In genomic region chr13:48401480-48401879, GRCh38 we compare ENCODE assay signal across 12 cellular contexts. TPM values are rescaled to one million over a fixed set of nuclear protein-coding genes. Genes with fewer than 3 reads are reported as not detected.
A peak's percentile ranks its signal among the peaks of the same experiment; 100 is the strongest.
DNase-seq lines count a peak whose midpoint lies in the region; ATAC-seq, FAIRE-seq and TF ChIP-seq lines count a peak whose summit lies in the region.
"Had no signal": no experiment of that assay in that cellular context is flagged by ENCODE, and none has a peak within 500 bp of the region (broad histone marks: within the 10 kb centered on the region; RNA-seq: fewer than 3 reads in every experiment).

No MANE protein-coding gene starts in this region.

- peak overlapping the region in 1 of 4 donors; percentile 7 for H3K27ac ChIP-seq in pancreas
- H3K27ac ChIP-seq: VCaP had no signal

- peak; percentile 20 for FAIRE-seq in pancreas (lab: Jason Lieb, UNC)
- FAIRE-seq in GM12891 (lab: Jason Lieb, UNC): no peak

- no peak for TF ChIP-seq CTCF in CD14-positive monocyte (IDR thresholded peaks at IDR 0.05)
- no peak for TF ChIP-seq CTCF in chondrocyte (IDR thresholded peaks at IDR 0.05)
- no peak for TF ChIP-seq CTCF in pancreas (IDR thresholded peaks at IDR 0.05)

- H3K27me3 Mint-ChIP-seq in CD14-positive monocyte (ENCODE audit: low read depth in 3 of 3): no peaks in the 10 kb centered on the region
- H3K27me3 Mint-ChIP-seq in chondrocyte (ENCODE audit: low read depth): no peaks in the 10 kb centered on the region

- WGBS in pancreas, 2 donors: 62 to 70% methylated on average over 2 of the region's 2 CpGs

- peaks cover 0 to 36% (median 33%) of the 10 kb centered on the region in 3 donors for H3K4me1 ChIP-seq in pancreas

- no peaks in the 10 kb centered on the region for H3K9me3 ChIP-seq in pancreas

- H3K36me3 Mint-ChIP-seq in CD14-positive monocyte (peaks cover 23 to 28% of the 10 kb centered on the region in 2 donors), chondrocyte (ENCODE audit: low read depth) (peaks cover 5% of the 10 kb centered on the region)

- H3K9me3 Mint-ChIP-seq in CD14-positive monocyte: peaks cover 0 to 2% (median 0%) of the 10 kb centered on the region in 7 donors
- H3K9me3 Mint-ChIP-seq in chondrocyte (ENCODE audit: low read depth): peaks cover 3% of the 10 kb centered on the region

- intact Hi-C loops in CD14-positive monocyte (cut with micrococcal nuclease): loop anchor here (5.0 to 10.0 kb wide), 3 partner anchors 103 to 176 kb away; no protein-coding TSS in a partner anchor
- intact Hi-C loops in pancreas (cut with DNase I): no loop called here

- peaks cover 48% of the 10 kb centered on the region for H3K4me1 Mint-ChIP-seq in CD14-positive monocyte
- H3K4me1 Mint-ChIP-seq in chondrocyte (ENCODE audit: low read depth): peaks cover 72% of the 10 kb centered on the region

- TF ChIP-seq POLR2A in GM12891 (IDR thresholded peaks at IDR 0.05; ENCODE audit: low read depth, low read length): no peak

- H3K4me3 ChIP-seq in pancreas: no peak overlapping the region

- no peaks in the 10 kb centered on the region for H3K36me3 ChIP-seq in pancreas

- H3K27ac Mint-ChIP-seq in CD14-positive monocyte (peak overlapping the region in 6 of 7 donors; percentile 20 to 70 (median 52)), chondrocyte (ENCODE audit: unreplicated experiment) (peak overlapping the region; percentile 59)

- H3K27me3 ChIP-seq in pancreas: no peaks in the 10 kb centered on the region

- H3K4me3 Mint-ChIP-seq in CD14-positive monocyte (no peak overlapping the region), chondrocyte (ENCODE audit: unreplicated experiment) (no peak overlapping the region)

- no peak for DNase-seq in CD14-positive monocyte (ENCODE audit: low spot score)
- DNase-seq in Kasumi-1 (lab: John Stamatoyannopoulos, UW): peak; percentile 54 to 58
- DNase-seq in chondrocyte (ENCODE audit: low spot score): no peak
- no peak for DNase-seq in pancreas
- DNase-seq in GM12891 (ENCODE audit: insufficient read length, low spot score): no peak
- no peak for DNase-seq in NCI-H1048 (lab: John Stamatoyannopoulos, UW)
- no peak for DNase-seq in ureter (ENCODE audit: low spot score)
- DNase-seq: activated gamma-delta T cell treated with Interleukin-2 at 50 U/mL for 16 hours, DMS 273 treated with DMSO at 0.1 percent for 48 hours, kidney had no signal

- no peak for ATAC-seq in pancreas
- ATAC-seq in GM18861 (IDR thresholded peaks at IDR 0.05; ENCODE audit: unreplicated experiment): no peak

TF ChIP-seq in GM12891, 5 proteins besides CTCF, POLR2A, EP300 and RAD21:
- TF ChIP-seq POU2F2 (IDR thresholded peaks at IDR 0.05; ENCODE audit: low read depth, low read length): no peak
- TF ChIP-seq POLR2AphosphoS5 (IDR thresholded peaks at IDR 0.05; ENCODE audit: low read depth, low read length): no peak
- TF ChIP-seq SPI1 (IDR thresholded peaks at IDR 0.05; ENCODE audit: low read depth, low read length): no peak
- TF ChIP-seq PAX5 (IDR thresholded peaks at IDR 0.05; ENCODE audit: insufficient read depth, low read length, severe bottlenecking): no peak
- TF ChIP-seq TAF1 (IDR thresholded peaks at IDR 0.05; ENCODE audit: low read depth, low read length): no peak
TF ChIP-seq in GM12891: peak in this region for 0.

RNA-seq across cellular contexts. Expression of gene LPAR6, which starts 11.4 kb away (rescaled TPM):
- polyA plus RNA-seq in CD14-positive monocyte (10 to 100 TPM; 17.2 to 62.1 TPM), pancreas (10 to 100 TPM in 1 of 2 donors, 1 to 10 TPM in 1; 8.1 to 10.8 TPM)
- total RNA-seq in chondrocyte (3.9 to 5.4 TPM (median 4.1 TPM) in 3 replicates), pancreas (10 to 100 TPM in 2 of 6 donors, 1 to 10 TPM in 4; 1.9 to 16.0 (median 4.1) TPM), ureter (38.4 TPM)
- 0.89 TPM for polyA plus RNA-seq in GM12891 (2012; ENCODE audit: low read depth, missing spikeins)

Comparison
In these comparisons a context has a peak if more than half of its experiments do, and no peak if none do; other contexts are left out.
1. DNase-seq: peak in Kasumi-1 (2 of 2); none in CD14-positive monocyte (single experiment), chondrocyte (single experiment), pancreas (0 of 6), GM12891 (single experiment), NCI-H1048 (single experiment) and ureter (single experiment).
2. intact Hi-C loops: an anchor here in CD14-positive monocyte (5.0 to 10.0 kb wide); none called in pancreas.